ENCODE assay signal across 10 cellular contexts in the genomic region with DNA sequence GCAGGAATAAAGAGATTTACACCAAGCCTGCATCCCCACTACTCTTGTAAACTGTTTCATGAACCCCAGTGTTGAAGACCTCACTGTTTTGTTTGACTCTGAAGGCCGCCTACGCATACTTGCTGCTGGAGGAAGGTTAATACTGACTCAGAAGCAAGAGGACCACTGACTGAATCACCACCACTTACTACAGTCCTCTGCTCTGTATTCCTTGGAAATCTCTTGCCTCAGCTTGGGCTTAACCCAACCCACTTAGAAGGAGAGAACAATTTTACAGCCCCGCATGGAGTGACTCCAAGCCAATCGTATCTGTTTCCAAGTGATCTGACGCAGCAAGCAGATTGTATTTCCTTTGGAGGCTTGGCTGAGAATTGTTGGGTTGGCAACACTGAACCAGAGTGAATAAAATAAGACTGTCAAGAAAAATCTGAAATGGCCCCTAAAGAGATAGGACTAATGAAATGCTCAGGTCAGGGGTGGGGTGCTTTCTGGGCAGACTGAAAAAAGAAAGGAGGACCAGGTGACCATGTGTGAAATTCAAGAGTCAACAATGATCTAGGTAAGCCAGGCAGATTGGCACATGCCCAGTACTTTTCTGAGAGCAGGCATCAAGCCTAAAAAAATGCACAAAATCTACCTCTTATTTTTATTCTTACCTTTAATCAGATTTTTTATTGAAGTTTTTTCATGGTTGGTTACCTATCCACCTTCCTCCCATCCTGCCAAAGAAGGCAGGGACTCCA.
DNase-seq lines count a peak whose midpoint lies in the region; ATAC-seq and TF ChIP-seq lines count a peak whose summit lies in the region.
"Had no signal": no experiment of that assay in that cellular context is flagged by ENCODE, and none has a peak within 500 bp of the region (broad histone marks: within the 10 kb centered on the region; RNA-seq: fewer than 3 reads in every experiment).

No MANE protein-coding gene starts in this region.

- no peaks in the 10 kb centered on the region for H3K79me2 ChIP-seq in smooth muscle cell (ENCODE audit: low read depth)

- POLR2A ChIA-PET in HEK293T (lab: Yijun Ruan, JAX) = no interaction called here

- CTCF ChIA-PET in HEK293T (lab: Yijun Ruan, JAX) = no interaction called here

- H3F3A ChIP-seq in smooth muscle cell (ENCODE audit: low read depth) = peaks cover 15% of the 10 kb centered on the region

- peak overlapping the region; percentile 50 for H3K4me2 ChIP-seq in smooth muscle cell

- DNase-seq in H4 (ENCODE audit: low spot score) (peak; percentile 80), astrocyte of the spinal cord (ENCODE audit: low read depth, low spot score) (peak; percentile 98), iris pigment epithelial cell (ENCODE audit: low read depth) (peak; percentile 99), smooth muscle cell (lab: John Stamatoyannopoulos, UW; ENCODE audit: unreplicated experiment) (no peak), HEK293T (ENCODE audit: extremely low spot score) (no peak), GM13976 (ENCODE audit: low spot score) (no peak)
- DNase-seq: activated effector memory CD4-positive, alpha-beta T cell treated with Interleukin-2 at 50 U/mL for 16 hours had no signal

- no peaks in the 10 kb centered on the region for H3K9me3 ChIP-seq in smooth muscle cell (replicated peaks; ENCODE audit: low read depth)

- no peak overlapping the region for H2AFZ ChIP-seq in smooth muscle cell (ENCODE audit: low read depth)

- in situ Hi-C loops in astrocyte of the spinal cord (cut with HindIII; ENCODE audit: low sequenced_read_pairs) = no loop called here
- in situ Hi-C loops in GM13976 (cut with MboI; ENCODE audit: low sequenced_read_pairs, unreplicated experiment) = no loop called here

- H3K27ac ChIP-seq in smooth muscle cell (ENCODE audit: low read depth) = peak overlapping the region; percentile 86

- no peaks in the 10 kb centered on the region for H3K36me3 ChIP-seq in smooth muscle cell (ENCODE audit: low read depth)

- no peak for ATAC-seq in GM19467 (IDR thresholded peaks at IDR 0.05; ENCODE audit: unreplicated experiment)
- no peak for ATAC-seq in GM18517 (IDR thresholded peaks at IDR 0.05; ENCODE audit: unreplicated experiment)
- ATAC-seq: Panc1 had no signal

- H3K27me3 ChIP-seq in smooth muscle cell (ENCODE audit: low read depth) = no peaks in the 10 kb centered on the region

- peaks cover 33% of the 10 kb centered on the region for H3K4me1 ChIP-seq in smooth muscle cell (ENCODE audit: low read depth)

- no peak overlapping the region for H3K9ac ChIP-seq in smooth muscle cell (ENCODE audit: low read depth)

- H3K4me3 ChIP-seq in astrocyte of the spinal cord (ENCODE audit: low read depth, low read length) (no peak overlapping the region), smooth muscle cell (no peak overlapping the region)

- WGBS in smooth muscle cell (ENCODE audit: low lambda C conversion rate) = 20% methylated on average over 5 of the region's 5 CpGs

- no peaks in the 10 kb centered on the region for H4K20me1 ChIP-seq in smooth muscle cell (ENCODE audit: low read depth)

- TF ChIP-seq CTCF in astrocyte of the spinal cord (IDR thresholded peaks at IDR 0.05; ENCODE audit: low read depth, low read length) (no peak), smooth muscle cell (IDR thresholded peaks at IDR 0.05; ENCODE audit: borderline replicate concordance, insufficient read depth, poor library complexity, severe bottlenecking) (no peak), GM13976 (IDR thresholded peaks at IDR 0.05; ENCODE audit: borderline replicate concordance, control extremely low read depth, extremely low read depth, insufficient read depth, missing control alignments) (no peak)

TF ChIP-seq in HEK293T, 16 proteins besides CTCF, POLR2A, EP300 and RAD21:
- TF ChIP-seq LEF1 (IDR thresholded peaks at IDR 0.05; ENCODE audit: borderline replicate concordance) = no peak
- TF ChIP-seq CTBP1 (IDR thresholded peaks at IDR 0.05; ENCODE audit: borderline replicate concordance) = no peak
- TF ChIP-seq ELF4 (IDR thresholded peaks at IDR 0.05) = no peak
- TF ChIP-seq PKNOX1 (IDR thresholded peaks at IDR 0.05) = no peak
- TF ChIP-seq BHLHE40 (IDR thresholded peaks at IDR 0.05; ENCODE audit: borderline replicate concordance) = no peak
- TF ChIP-seq FOXA1 (IDR thresholded peaks at IDR 0.05) = no peak
- no peak for TF ChIP-seq NFRKB (IDR thresholded peaks at IDR 0.05)
- TF ChIP-seq FOXM1 (IDR thresholded peaks at IDR 0.05; ENCODE audit: borderline replicate concordance) = no peak
- TF ChIP-seq L3MBTL2 (conservative IDR thresholded peaks at IDR 0.05) = no peak
- no peak for TF ChIP-seq TARDBP (IDR thresholded peaks at IDR 0.05)
- TF ChIP-seq ARNT (IDR thresholded peaks at IDR 0.05) = no peak

Comparison
In these comparisons a context has a peak if more than half of its experiments do, and no peak if none do; other contexts are left out.
1. DNase-seq: peak in H4 (single experiment), astrocyte of the spinal cord (single experiment) and iris pigment epithelial cell (single experiment); none in smooth muscle cell (single experiment), HEK293T (single experiment) and GM13976 (single experiment).